Comparison of ENCODE assay signal across 8 cellular contexts in the genomic region with DNA sequence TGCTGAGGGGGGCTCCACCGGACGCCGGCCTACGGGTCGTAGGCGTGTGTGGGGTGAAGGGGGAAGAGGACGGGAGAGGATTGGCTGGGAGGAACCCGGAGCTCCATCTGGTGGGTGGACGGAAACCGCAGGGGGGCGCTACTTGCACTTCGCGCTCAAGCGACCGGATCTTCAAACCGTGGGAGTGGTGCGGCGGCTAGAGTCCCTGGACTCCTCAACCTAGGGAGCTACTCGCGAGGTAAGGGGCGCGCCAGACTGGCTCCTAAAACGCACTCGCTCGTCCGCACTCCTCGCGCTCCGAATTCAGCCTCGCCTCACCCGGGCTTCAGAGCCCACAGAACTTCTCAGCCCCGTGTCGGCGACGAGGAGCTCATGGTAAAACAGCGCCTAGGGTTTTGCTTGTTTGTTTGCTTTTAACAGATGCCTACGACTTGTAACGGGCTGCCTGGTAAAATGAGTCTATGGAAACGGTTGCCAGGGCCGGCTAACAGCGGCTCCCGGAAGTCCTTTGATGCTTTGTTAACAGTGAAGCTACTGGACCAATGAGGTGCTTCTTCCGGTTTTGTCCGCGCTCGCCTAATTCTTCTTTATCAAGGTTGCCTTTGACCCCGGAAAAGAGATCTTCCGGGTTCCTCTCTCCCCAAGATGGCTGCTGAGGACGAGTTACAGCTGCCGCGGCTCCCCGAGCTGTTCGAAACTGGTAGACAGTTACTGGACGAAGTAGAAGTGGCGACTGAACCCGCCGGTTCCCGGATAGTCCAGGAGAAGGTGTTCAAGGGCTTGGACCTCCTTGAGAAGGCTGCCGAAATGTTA. TPM values are rescaled to one million over a fixed set of nuclear protein-coding genes. Genes with fewer than 3 reads are reported as not detected.
DNase-seq lines count a peak whose midpoint lies in the region; TF ChIP-seq lines count a peak whose summit lies in the region.

A gene (plus strand): TSS at position 145 of the 813 bp plus-strand sequence. CDS start 501 bp downstream, at position 646.

- H3K27me3 ChIP-seq in endocrine pancreas (ENCODE audit: control insufficient read depth, insufficient read depth, low read length): no peaks in the 10 kb centered on the region
- no peaks in the 10 kb centered on the region for H3K27me3 ChIP-seq in mesendoderm (ENCODE audit: insufficient read depth, low read length, poor library complexity)

- peak within 1 kb of the TSS; percentile 81 for H3K9ac ChIP-seq in endocrine pancreas (ENCODE audit: control insufficient read depth, insufficient read depth, low read length)
- peak within 1 kb of the TSS; percentile 86 for H3K9ac ChIP-seq in mesendoderm (ENCODE audit: low read length)

- no peaks in the 10 kb centered on the region for H3K9me3 ChIP-seq in endocrine pancreas (ENCODE audit: control insufficient read depth, low read length)

- no peak within 1 kb of the TSS for H3K4ac ChIP-seq in mesendoderm (ENCODE audit: low read depth, low read length)

- WGBS in mesendoderm (ENCODE audit: extremely low coverage, insufficient coverage, low lambda C conversion rate): no CpG with 5 or more reads among the region's 59 CpGs

- no peak within 1 kb of the TSS for H2BK15ac ChIP-seq in mesendoderm (replicated peaks; ENCODE audit: low read depth)

- H3K27ac ChIP-seq in mesendoderm (ENCODE audit: low read depth, low read length): peak within 1 kb of the TSS; percentile 88

- peak within 1 kb of the TSS; percentile 94 for H3K4me3 ChIP-seq in endocrine pancreas (ENCODE audit: control insufficient read depth, insufficient read depth, low read length)
- H3K4me3 ChIP-seq in mesendoderm (ENCODE audit: low read length): peak within 1 kb of the TSS; percentile 93

- peak; percentile 6 for TF ChIP-seq CTCF in GM20000 (IDR thresholded peaks at IDR 0.05; ENCODE audit: extremely low read depth, missing control alignments)

- H4K5ac ChIP-seq in mesendoderm (ENCODE audit: low read length): no peak within 1 kb of the TSS

- no peaks in the 10 kb centered on the region for H3K36me3 ChIP-seq in endocrine pancreas (ENCODE audit: control insufficient read depth, insufficient read depth, low read length)
- H3K36me3 ChIP-seq in mesendoderm (ENCODE audit: control insufficient read depth, insufficient read depth, low read length): no peaks in the 10 kb centered on the region

- no peaks in the 10 kb centered on the region for H3K79me1 ChIP-seq in mesendoderm (ENCODE audit: low read length)

- peak within 1 kb of the TSS; percentile 85 for H3K56ac ChIP-seq in mesendoderm (ENCODE audit: low read length)

- H3K23ac ChIP-seq in mesendoderm (ENCODE audit: low read length): no peak within 1 kb of the TSS

- H2BK120ac ChIP-seq in mesendoderm (ENCODE audit: low read depth, low read length): no peak within 1 kb of the TSS

- H2AK5ac ChIP-seq in mesendoderm (ENCODE audit: low read length): no peak within 1 kb of the TSS

- H4K8ac ChIP-seq in mesendoderm (ENCODE audit: low read depth, low read length): no peak within 1 kb of the TSS

- H3K18ac ChIP-seq in mesendoderm (ENCODE audit: low read length): peak within 1 kb of the TSS; percentile 68

- no peak within 1 kb of the TSS for H2BK5ac ChIP-seq in mesendoderm (ENCODE audit: low read length)

- peak; percentile 76 for DNase-seq in COR-L47 (lab: John Stamatoyannopoulos, UW)
- DNase-seq in GM20000 (ENCODE audit: low spot score): peak; percentile 80
- DNase-seq in HT-29 (ENCODE audit: low spot score): peak; percentile 91
- peak; percentile 87 for DNase-seq in NOMO-1 treated with DMSO at 0.1 percent for 48 hours (lab: John Stamatoyannopoulos, UW; ENCODE audit: unreplicated experiment)
- DNase-seq in activated CD8-positive, alpha-beta memory T cell treated with anti-CD3 and anti-CD28 coated beads for 4 hours (ENCODE audit: low read depth in 2 of 2): peak; percentile 45 to 63
- peak; percentile 95 for DNase-seq in mesendoderm
- DNase-seq in stimulated activated CD8-positive, alpha-beta memory T cell treated with anti-CD3 and anti-CD28 coated beads, Interleukin-15, amount 100 ng/mL, for 1 hour (ENCODE audit: low read depth): peak; percentile 47

- peaks cover 14% of the 10 kb centered on the region for H3K79me2 ChIP-seq in mesendoderm (ENCODE audit: control insufficient read depth, insufficient read depth, low read length)

- H3K4me1 ChIP-seq in endocrine pancreas (ENCODE audit: control insufficient read depth, insufficient read depth, low read length) (peaks cover 5% of the 10 kb centered on the region), mesendoderm (ENCODE audit: control insufficient read depth, low read depth, low read length) (no peaks in the 10 kb centered on the region)

- H3K4me2 ChIP-seq in mesendoderm (ENCODE audit: low read length): peak within 1 kb of the TSS; percentile 67

RNA-seq across cellular contexts. Expression of the gene that starts here (rescaled TPM):
- total RNA-seq in HT-29 (2014; rRNA removed; shearing (Covaris generic)): 33.8 and 40.0 TPM in 2 replicates
- 33.9 TPM for polyA plus RNA-seq in mesendoderm (2013, experiment 1 of 2)
- polyA plus RNA-seq in mesendoderm (2013, experiment 2 of 2): 33.9 TPM

Comparison
In these comparisons a context has a peak if more than half of its experiments do, and no peak if none do; other contexts are left out.
1. Peak in every context shown above with its lines: DNase-seq, H3K4me3 ChIP-seq and H3K27ac ChIP-seq.